In genomic region chr1:211527006-211527405, GRCh38 we compare ENCODE assay signal across 14 cellular contexts. TPM values are rescaled to one million over a fixed set of nuclear protein-coding genes. Genes with fewer than 3 reads are reported as not detected.
DNase-seq lines count a peak whose midpoint lies in the region; ATAC-seq and TF ChIP-seq lines count a peak whose summit lies in the region.
"Had no signal": no experiment of that assay in that cellular context is flagged by ENCODE, and none has a peak within 500 bp of the region (broad histone marks: within the 10 kb centered on the region; RNA-seq: fewer than 3 reads in every experiment).

No MANE protein-coding gene starts in this region.

- no peak for TF ChIP-seq POLR2A in heart left ventricle (IDR thresholded peaks at IDR 0.05)

- no peak overlapping the region for H2BK15ac ChIP-seq in neuronal stem cell (ENCODE audit: low read length)

- H2BK12ac ChIP-seq in neuronal stem cell (ENCODE audit: low read length) = no peak overlapping the region

- H2AK5ac ChIP-seq in neuronal stem cell (ENCODE audit: low read depth, low read length) = peak overlapping the region; percentile 26

- H3K9ac ChIP-seq in neuronal stem cell (ENCODE audit: low read depth, low read length, poor library complexity) = no peak overlapping the region
- H3K9ac ChIP-seq in mammary epithelial cell (ENCODE audit: insufficient read depth, low read length) = no peak overlapping the region

- dilution Hi-C loops in mammary epithelial cell (cut with HindIII; ENCODE audit: low sequenced_read_pairs) = no loop called here

- no peaks in the 10 kb centered on the region for H4K20me1 ChIP-seq in mammary epithelial cell (ENCODE audit: insufficient read depth, low read length)

- in situ Hi-C loops in mammary epithelial cell (cut with MboI; ENCODE audit: low sequenced_read_pairs in 2 of 2) = no loop called here

- H2BK120ac ChIP-seq in neuronal stem cell (ENCODE audit: low read depth, low read length) = no peak overlapping the region

- no CpG with 5 or more reads among the region's 3 CpGs for WGBS in neuronal stem cell (ENCODE audit: extremely low coverage in 2 of 2, insufficient read length in 2 of 2, insufficient replicate concordance in 1 of 2), 2 donors
- WGBS in heart left ventricle, 4 donors = 80 to 96% (median 93%) methylated on average over 3 of the region's 3 CpGs
- 76% methylated on average over 3 of the region's 3 CpGs for WGBS in mammary epithelial cell (ENCODE audit: low coverage, missing lambda C conversion rate)

- H3K23ac ChIP-seq in neuronal stem cell (ENCODE audit: low read depth, low read length, poor library complexity) = no peak overlapping the region

- BruUV-seq in mammary epithelial cell (replicated peaks; lab: Mats Ljungman, UMichigan) = no TSS peak

- no peak overlapping the region for H4K91ac ChIP-seq in neuronal stem cell (ENCODE audit: low read depth, low read length, poor library complexity)

- H3K27me3 Mint-ChIP-seq in activated T-cell treated with anti-CD3 and anti-CD28 coated beads, Interleukin-2, amount 50 U/mL, for 4 hours (ENCODE audit: low read depth) = no peaks in the 10 kb centered on the region

- CTCF ChIA-PET in mammary epithelial cell (lab: Charles Lee; ENCODE audit: low non-redundant PET) = no interaction called here

- DNase-seq in activated T-cell treated with anti-CD3 and anti-CD28 coated beads, Interleukin-2, amount 50 U/mL, for 4 hours = no peak
- DNase-seq in activated T-cell treated with anti-CD3 and anti-CD28 coated beads for 4 hours (no peak), neuronal stem cell (ENCODE audit: low spot score) (no peak), heart left ventricle (no peak), mammary epithelial cell (no peak), right atrium auricular region (ENCODE audit: low spot score) (no peak)
- DNase-seq: DND-41; effector CD4-positive, alpha-beta T cell; glutamatergic neuron; left ventricle myocardium inferior; NCI-H1092 treated with DMSO at 0.1 percent for 48 hours; stimulated activated naive CD4-positive, alpha-beta T cell had no signal

- ATAC-seq in activated T-cell treated with anti-CD3 and anti-CD28 coated beads, Interleukin-2, amount 50 U/mL, for 4 hours = peak; percentile 57 to 65
- peak; percentile 90 for ATAC-seq in GM21529 (IDR thresholded peaks at IDR 0.05; ENCODE audit: unreplicated experiment)
- ATAC-seq in HG03196 (IDR thresholded peaks at IDR 0.05; ENCODE audit: unreplicated experiment) = peak; percentile 85
- no peak for ATAC-seq in heart left ventricle

- H3K27me3 ChIP-seq in neuronal stem cell (ENCODE audit: control insufficient read depth in 3 of 3, insufficient read depth in 3 of 3, low read depth in 1 of 3, low read length in 3 of 3) (peaks cover 0 to 5% (median 0%) of the 10 kb centered on the region in 3 experiments), heart left ventricle (no peaks in the 10 kb centered on the region), mammary epithelial cell (ENCODE audit: insufficient read depth, low read length) (no peaks in the 10 kb centered on the region), right atrium auricular region (no peaks in the 10 kb centered on the region)

- H3K4me2 ChIP-seq in neuronal stem cell (ENCODE audit: insufficient read depth, low read length, poor library complexity, severe bottlenecking) (no peak overlapping the region), mammary epithelial cell (ENCODE audit: insufficient read depth, low read depth, low read length) (no peak overlapping the region)

- H3K9me3 ChIP-seq in neuronal stem cell (replicated peaks in 1 of 2; ENCODE audit: control insufficient read depth in 2 of 2, insufficient read depth in 1 of 2, low read depth in 1 of 2, low read length in 2 of 2) (no peaks in the 10 kb centered on the region), heart left ventricle (no peaks in the 10 kb centered on the region), mammary epithelial cell (replicated peaks; ENCODE audit: insufficient read depth, low read length) (no peaks in the 10 kb centered on the region), right atrium auricular region (no peaks in the 10 kb centered on the region)
- H3K9me3 ChIP-seq: left ventricle myocardium inferior had no signal

- no peak overlapping the region for H3K14ac ChIP-seq in neuronal stem cell (ENCODE audit: low read length)

- H3K36me3 ChIP-seq in neuronal stem cell (replicated peaks in 1 of 2; ENCODE audit: control insufficient read depth in 2 of 2, insufficient read depth in 2 of 2, low read length in 2 of 2) (no peaks in the 10 kb centered on the region), heart left ventricle (no peaks in the 10 kb centered on the region), mammary epithelial cell (ENCODE audit: insufficient read depth, low read length) (no peaks in the 10 kb centered on the region), right atrium auricular region (no peaks in the 10 kb centered on the region)
- H3K36me3 ChIP-seq: left ventricle myocardium inferior had no signal

- no peak overlapping the region for H4K8ac ChIP-seq in neuronal stem cell (ENCODE audit: low read depth, low read length)

- H3K27ac ChIP-seq in neuronal stem cell (replicated peaks; ENCODE audit: low read length) = no peak overlapping the region
- H3K27ac ChIP-seq in heart left ventricle = no peak overlapping the region
- H3K27ac ChIP-seq in mammary epithelial cell (ENCODE audit: insufficient read depth, low read depth, low read length) = no peak overlapping the region
- H3K27ac ChIP-seq in right atrium auricular region = no peak overlapping the region

- intact Hi-C loops in heart left ventricle (cut with DNase I) = no loop called here
- intact Hi-C loops in mammary epithelial cell (cut with micrococcal nuclease) = no loop called here

- no peaks in the 10 kb centered on the region for H3K9me3 Mint-ChIP-seq in activated T-cell treated with anti-CD3 and anti-CD28 coated beads, Interleukin-2, amount 50 U/mL, for 4 hours

- H3K4me1 ChIP-seq in neuronal stem cell (ENCODE audit: control insufficient read depth in 2 of 2, insufficient read depth in 1 of 2, low read depth in 1 of 2, low read length in 2 of 2) (peaks cover 5 to 13% of the 10 kb centered on the region in 2 donors), heart left ventricle (peaks cover 0 to 34% (median 18%) of the 10 kb centered on the region in 12 donors), mammary epithelial cell (ENCODE audit: insufficient read depth, low read length) (peaks cover 3% of the 10 kb centered on the region), right atrium auricular region (peaks cover 0 to 17% of the 10 kb centered on the region in 2 donors)

- peaks cover 8% of the 10 kb centered on the region for H3K4me1 Mint-ChIP-seq in activated T-cell treated with anti-CD3 and anti-CD28 coated beads, Interleukin-2, amount 50 U/mL, for 4 hours (ENCODE audit: low read depth)

- TF ChIP-seq CTCF in heart left ventricle (IDR thresholded peaks at IDR 0.05) (no peak), mammary epithelial cell (conservative IDR thresholded peaks at IDR 0.05 in 1 of 2, IDR thresholded peaks at IDR 0.05 in 1 of 2; ENCODE audit: extremely low read depth in 1 of 2, insufficient read depth in 1 of 2, low read depth in 1 of 2, low read length in 2 of 2) (no peak), right atrium auricular region (IDR thresholded peaks at IDR 0.05) (no peak)

- no peaks in the 10 kb centered on the region for H3K79me2 ChIP-seq in mammary epithelial cell (ENCODE audit: insufficient read depth, low read length)

- H3K79me1 ChIP-seq in neuronal stem cell (ENCODE audit: low read depth, low read length) = no peaks in the 10 kb centered on the region

- no peak overlapping the region for H3K4ac ChIP-seq in neuronal stem cell (ENCODE audit: low read length)

- H3K4me3 Mint-ChIP-seq in activated T-cell treated with anti-CD3 and anti-CD28 coated beads, Interleukin-2, amount 50 U/mL, for 4 hours = no peak overlapping the region

- H3K18ac ChIP-seq in neuronal stem cell (ENCODE audit: low read length) = peak overlapping the region; percentile 30

- H2AFZ ChIP-seq in neuronal stem cell (ENCODE audit: low read length) (peak overlapping the region; percentile 1), mammary epithelial cell (ENCODE audit: low read depth, low read length) (no peak overlapping the region)

- H3K4me3 ChIP-seq in neuronal stem cell (ENCODE audit: low read length in 2 of 2) = no peak overlapping the region
- H3K4me3 ChIP-seq in heart left ventricle = no peak overlapping the region
- H3K4me3 ChIP-seq in mammary epithelial cell (replicated peaks in 1 of 3; ENCODE audit: insufficient read depth in 1 of 3, low read depth in 2 of 3, low read length in 3 of 3) = no peak overlapping the region
- no peak overlapping the region for H3K4me3 ChIP-seq in right atrium auricular region
- H3K4me3 ChIP-seq: left ventricle myocardium inferior had no signal

- H2BK5ac ChIP-seq in neuronal stem cell (ENCODE audit: low read length) = no peak overlapping the region

- H3K36me3 Mint-ChIP-seq in activated T-cell treated with anti-CD3 and anti-CD28 coated beads, Interleukin-2, amount 50 U/mL, for 4 hours (ENCODE audit: insufficient read depth) = no peaks in the 10 kb centered on the region

RNA-seq across cellular contexts. Expression of gene RD3, which starts 35.0 kb away (rescaled TPM):
- not detected for total RNA-seq in activated T-cell treated with anti-CD3 and anti-CD28 coated beads, Interleukin-2, amount 50 U/mL, for 4 hours
- polyA plus RNA-seq in neuronal stem cell (2013, experiment 1 of 2) = 4.2 TPM
- 4.3 TPM for polyA plus RNA-seq in neuronal stem cell (2013, experiment 2 of 2)
- total RNA-seq in heart left ventricle (not detected), mammary epithelial cell (not detected), right atrium auricular region (not detected)
- polyA plus RNA-seq in heart left ventricle (under 1 TPM in 1 of 2 donors, not detected in 1; 0.06 TPM), mammary epithelial cell (not detected)
- polyA minus RNA-seq in mammary epithelial cell = not detected
- total RNA-seq: left ventricle myocardium inferior had no signal

RNA-seq across cellular contexts. Expression of gene SLC30A1, which starts 52.0 kb away (rescaled TPM):
- total RNA-seq in activated T-cell treated with anti-CD3 and anti-CD28 coated beads, Interleukin-2, amount 50 U/mL, for 4 hours = 10 to 100 TPM; 16.7 to 17.9 (median 17.2) TPM
- 6.5 TPM for polyA plus RNA-seq in neuronal stem cell (2013, experiment 1 of 2)
- polyA plus RNA-seq in neuronal stem cell (2013, experiment 2 of 2) = 6.8 TPM
- total RNA-seq in heart left ventricle (10 to 100 TPM in 7 of 9 donors, 1 to 10 TPM in 2; 8.6 to 29.2 (median 16.2) TPM), mammary epithelial cell (10 to 100 TPM; 30.2 to 63.0 TPM), right atrium auricular region (10 to 100 TPM; 10.5 to 13.1 TPM)
- polyA plus RNA-seq in heart left ventricle (1 to 10 TPM; 2.8 to 4.2 TPM), mammary epithelial cell (6.6 TPM)
- polyA minus RNA-seq in mammary epithelial cell = 18.0 TPM

Comparison
In these comparisons a context has a peak if more than half of its experiments do, and no peak if none do; other contexts are left out.
1. ATAC-seq: peak in activated T-cell treated with anti-CD3 and anti-CD28 coated beads, Interleukin-2, amount 50 U/mL, for 4 hours (2 of 2), GM21529 (single experiment) and HG03196 (single experiment); none in heart left ventricle (0 of 4).